Comparison of ENCODE assay signal across 16 cellular contexts in genomic region chr17:43573579-43574321, GRCh38. TPM values are rescaled to one million over a fixed set of nuclear protein-coding genes. Genes with fewer than 3 reads are reported as not detected.
DNase-seq lines count a peak whose midpoint lies in the region; ATAC-seq and TF ChIP-seq lines count a peak whose summit lies in the region.
"Had no signal": no experiment of that assay in that cellular context is flagged by ENCODE, and none has a peak within 500 bp of the region (broad histone marks: within the 10 kb centered on the region; RNA-seq: fewer than 3 reads in every experiment).

No MANE protein-coding gene starts in this region.

- TF ChIP-seq CTCF in WTC11 (IDR thresholded peaks at IDR 0.05) = no peak
- TF ChIP-seq CTCF in progenitor cell of endocrine pancreas (IDR thresholded peaks at IDR 0.05; ENCODE audit: unreplicated experiment) = no peak
- TF ChIP-seq CTCF in CD14-positive monocyte (IDR thresholded peaks at IDR 0.05) = no peak

- H3K27me3 Mint-ChIP-seq in WTC11 (ENCODE audit: low read depth) (no peaks in the 10 kb centered on the region), progenitor cell of endocrine pancreas (peaks cover 3% of the 10 kb centered on the region), CD14-positive monocyte (ENCODE audit: low read depth in 3 of 3) (peaks cover 7 to 19% (median 17%) of the 10 kb centered on the region in 3 donors)

- 0 out of 2 replicates have a peak, but pooled peaks cover under 1% of the 10 kb centered on the region for H3K9me3 Mint-ChIP-seq in WTC11
- no peaks in the 10 kb centered on the region for H3K9me3 Mint-ChIP-seq in progenitor cell of endocrine pancreas (ENCODE audit: low read depth)
- no peaks in the 10 kb centered on the region for H3K9me3 Mint-ChIP-seq in CD14-positive monocyte
- H3K9me3 Mint-ChIP-seq: H9 had no signal

- peak; percentile 32 for DNase-seq in LoVo (ENCODE audit: low spot score)
- DNase-seq in WTC11 (ENCODE audit: low spot score) = no peak
- DNase-seq in left kidney (ENCODE audit: low read depth, low spot score) = peak; percentile 56
- no peak for DNase-seq in progenitor cell of endocrine pancreas (ENCODE audit: low spot score, unreplicated experiment)
- no peak for DNase-seq in CD14-positive monocyte (ENCODE audit: low spot score)
- DNase-seq in left lobe of liver (ENCODE audit: low spot score) = no peak
- no peak for DNase-seq in mesenteric fat pad (ENCODE audit: low spot score)
- DNase-seq: CD8-positive, alpha-beta T cell; H9; Karpas-422; NCI-H187; NCI-H774; SIG-M5; SK-N-SH had no signal

- H3K4me3 Mint-ChIP-seq in WTC11 = no peak overlapping the region
- no peak overlapping the region for H3K4me3 Mint-ChIP-seq in progenitor cell of endocrine pancreas (ENCODE audit: low read depth)
- no peak overlapping the region for H3K4me3 Mint-ChIP-seq in CD14-positive monocyte
- H3K4me3 Mint-ChIP-seq: CD8-positive, alpha-beta T cell; H9; IgD-negative memory B cell had no signal

- CTCF ChIA-PET in WTC11 (lab: Charles Lee) = interaction anchor here (0.5 to 7.9 kb wide), 10 partner anchors 11 to 193 kb away, joined by 3 to 97 read pairs (median 6); partner anchors contain the start of genes DHX8 and SOST

- H3K27ac Mint-ChIP-seq in WTC11 (0 out of 2 replicates have a peak overlapping the region, but pooled peaks have one; percentile 44), progenitor cell of endocrine pancreas (peak overlapping the region; percentile 19), CD14-positive monocyte (no peak overlapping the region)
- H3K27ac Mint-ChIP-seq: CD8-positive, alpha-beta T cell; H9; IgD-negative memory B cell had no signal

- POLR2A ChIA-PET in WTC11 (lab: Charles Lee) = interaction anchor here (0.6 to 1.2 kb wide), 3 partner anchors 24 to 1341 kb away, joined by 3 to 4 read pairs (median 3); partner anchors contain the start of gene GFAP

- H3K36me3 Mint-ChIP-seq in WTC11 (no peaks in the 10 kb centered on the region), progenitor cell of endocrine pancreas (ENCODE audit: insufficient read depth) (no peaks in the 10 kb centered on the region), CD14-positive monocyte (no peaks in the 10 kb centered on the region)
- H3K36me3 Mint-ChIP-seq: CD8-positive, alpha-beta T cell; IgD-negative memory B cell had no signal

- H3K4me1 Mint-ChIP-seq in WTC11 (peaks cover 25% of the 10 kb centered on the region), progenitor cell of endocrine pancreas (ENCODE audit: low read depth) (peaks cover 49% of the 10 kb centered on the region), CD14-positive monocyte (peaks cover 3% of the 10 kb centered on the region)

- no peak for ATAC-seq in WTC11
- no peak for ATAC-seq in left lobe of liver
- ATAC-seq: CD8-positive, alpha-beta T cell; Panc1 had no signal

- intact Hi-C loops in CD14-positive monocyte (cut with micrococcal nuclease) = no loop called here

TF ChIP-seq in WTC11, 78 proteins besides CTCF, POLR2A, EP300 and RAD21:
- TF ChIP-seq, protein P1, sequence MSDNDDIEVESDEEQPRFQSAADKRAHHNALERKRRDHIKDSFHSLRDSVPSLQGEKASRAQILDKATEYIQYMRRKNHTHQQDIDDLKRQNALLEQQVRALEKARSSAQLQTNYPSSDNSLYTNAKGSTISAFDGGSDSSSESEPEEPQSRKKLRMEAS (CRISPR knock-in tag; IDR thresholded peaks at IDR 0.05) = no peak

RNA-seq across cellular contexts. Expression of gene ETV4, which starts 27.6 kb away (rescaled TPM):
- 147 to 195 TPM (median 147 TPM) in 3 replicates for total RNA-seq in WTC11 (2021)
- total RNA-seq in progenitor cell of endocrine pancreas = 79.5 and 84.3 TPM in 2 replicates
- not detected for polyA plus RNA-seq in CD14-positive monocyte
- 0.65 TPM for total RNA-seq in left lobe of liver
- 0.48 TPM for total RNA-seq in mesenteric fat pad
- total RNA-seq: CD8-positive, alpha-beta T cell had no signal
- polyA plus RNA-seq: IgD-negative memory B cell had no signal

Comparison
In these comparisons a context has a peak if more than half of its experiments do, and no peak if none do; other contexts are left out.
1. DNase-seq: peak in LoVo (single experiment) and left kidney (single experiment); none in WTC11 (single experiment), progenitor cell of endocrine pancreas (single experiment), CD14-positive monocyte (single experiment), left lobe of liver (single experiment) and mesenteric fat pad (single experiment).
2. H3K27ac Mint-ChIP-seq: peak in WTC11 (single experiment) and progenitor cell of endocrine pancreas (single experiment); none in CD14-positive monocyte (0 of 7).
3. RNA of gene ETV4, which starts 27.6 kb away (total RNA-seq): 147 to 195 TPM in WTC11 and 79.5 to 84.3 TPM in progenitor cell of endocrine pancreas; 0.65 TPM in left lobe of liver (single experiment) and 0.48 TPM in mesenteric fat pad (single experiment); every median in the first group is over 10 times any median in the second.